In the genomic region with DNA sequence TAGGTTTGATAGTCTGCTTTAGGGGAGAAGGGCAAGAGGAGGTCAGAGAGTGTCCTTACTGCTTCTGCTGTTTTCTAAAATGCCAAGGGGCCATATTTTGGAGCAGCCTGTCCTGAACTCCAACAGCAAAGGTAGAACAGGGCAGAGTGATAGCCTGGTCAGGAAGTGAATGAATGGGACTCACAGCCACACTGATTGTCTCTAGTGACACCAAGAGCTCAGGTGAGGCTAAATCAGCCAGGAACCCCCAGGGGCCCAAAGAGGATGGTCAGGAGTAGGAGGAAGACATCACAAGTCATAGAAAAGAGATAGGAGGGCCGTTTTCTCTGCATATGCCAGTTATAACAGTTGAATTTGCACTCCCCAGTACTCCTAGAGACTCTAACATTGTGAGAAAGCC, we compare ENCODE assay signal across 9 cellular contexts.
DNase-seq lines count a peak whose midpoint lies in the region; ATAC-seq, FAIRE-seq and TF ChIP-seq lines count a peak whose summit lies in the region.
"Had no signal": no experiment of that assay in that cellular context is flagged by ENCODE, and none has a peak within 500 bp of the region (broad histone marks: within the 10 kb centered on the region; RNA-seq: fewer than 3 reads in every experiment).

No MANE protein-coding gene starts in this region.

- no peaks in the 10 kb centered on the region; the same call in 1 of the 2 replicates for H3K27me3 Mint-ChIP-seq in WTC11 (ENCODE audit: low read depth)

- FAIRE-seq in RCC 7860 (lab: Jason Lieb, UNC), result no peak

- H3K4me1 Mint-ChIP-seq in WTC11, result peaks cover 12% of the 10 kb centered on the region

- H3K36me3 Mint-ChIP-seq in WTC11, result no peaks in the 10 kb centered on the region

- no peak overlapping the region for H3K27ac Mint-ChIP-seq in WTC11

- peak; percentile 4 for ATAC-seq in GM19043 (IDR thresholded peaks at IDR 0.05; ENCODE audit: low read depth, unreplicated experiment)
- peak; percentile 27 for ATAC-seq in HG02759 (IDR thresholded peaks at IDR 0.05; ENCODE audit: unreplicated experiment)
- ATAC-seq in WTC11, result no peak

- H3K9me3 Mint-ChIP-seq in WTC11, result no peaks in the 10 kb centered on the region; the same call in 1 of the 2 replicates

- no peak overlapping the region for H3K4me3 Mint-ChIP-seq in WTC11

- CTCF ChIA-PET in WTC11 (lab: Charles Lee), result no interaction called here

- peaks cover 21% of the 10 kb centered on the region for H3K4me1 ChIP-seq in osteoblast (ENCODE audit: insufficient read depth, low read length)

- POLR2A ChIA-PET in WTC11 (lab: Charles Lee), result no interaction called here

- H3K27ac ChIP-seq in osteoblast (ENCODE audit: low read depth, low read length) (peak overlapping the region; percentile 87), WERI-Rb-1 (no peak overlapping the region)

- H3K9me3 ChIP-seq in osteoblast (ENCODE audit: low read depth, low read length) (no peaks in the 10 kb centered on the region), WERI-Rb-1 (ENCODE audit: severe bottlenecking) (no peaks in the 10 kb centered on the region)

- DNase-seq in RCC 7860 (ENCODE audit: low spot score) (peak; percentile 13), osteoblast (ENCODE audit: insufficient read length, low spot score, missing footprints) (no peak), WERI-Rb-1 (no peak), NCI-H526 (lab: John Stamatoyannopoulos, UW) (no peak), NCI-H1930 (lab: John Stamatoyannopoulos, UW) (no peak), WTC11 (ENCODE audit: low spot score) (no peak)
- DNase-seq: NCI-H524 treated with DMSO at 0.1 percent for 48 hours had no signal

- TF ChIP-seq CTCF in osteoblast (IDR thresholded peaks at IDR 0.05; ENCODE audit: extremely low read depth, low read depth, low read length) (no peak), WERI-Rb-1 (IDR thresholded peaks at IDR 0.05; ENCODE audit: low read depth, low read length) (no peak), WTC11 (IDR thresholded peaks at IDR 0.05) (no peak)

- no peaks in the 10 kb centered on the region for H3K79me2 ChIP-seq in osteoblast (ENCODE audit: insufficient read depth, low read length)

- H3K4me3 ChIP-seq in osteoblast (ENCODE audit: insufficient read depth, low read length), result no peak overlapping the region
- no peak overlapping the region for H3K4me3 ChIP-seq in WERI-Rb-1 (ENCODE audit: low read depth, low read length)

- no peaks in the 10 kb centered on the region for H4K20me1 ChIP-seq in osteoblast (ENCODE audit: insufficient read depth, low read length)

- peak overlapping the region; percentile 33 for H2AFZ ChIP-seq in osteoblast (ENCODE audit: low read length)

- H3K36me3 ChIP-seq in osteoblast (ENCODE audit: insufficient read depth, low read length) (no peaks in the 10 kb centered on the region), WERI-Rb-1 (no peaks in the 10 kb centered on the region)

- H3K4me2 ChIP-seq in osteoblast (ENCODE audit: insufficient read depth, low read length), result peak overlapping the region; percentile 48

- H3K27me3 ChIP-seq in osteoblast (ENCODE audit: insufficient read depth, low read length), result no peaks in the 10 kb centered on the region
- H3K27me3 ChIP-seq in WERI-Rb-1 (ENCODE audit: insufficient read depth, low read depth, severe bottlenecking), result no peaks in the 10 kb centered on the region

TF ChIP-seq in WTC11, 78 proteins besides CTCF, POLR2A, EP300 and RAD21:
- no peak for TF ChIP-seq MXD4 (CRISPR knock-in tag; IDR thresholded peaks at IDR 0.05; ENCODE audit: borderline replicate concordance)
- no peak for TF ChIP-seq TEAD1 (CRISPR knock-in tag; IDR thresholded peaks at IDR 0.05)
- TF ChIP-seq NFYB (CRISPR knock-in tag; conservative IDR thresholded peaks at IDR 0.05; ENCODE audit: low read depth), result no peak
- TF ChIP-seq, protein P1, sequence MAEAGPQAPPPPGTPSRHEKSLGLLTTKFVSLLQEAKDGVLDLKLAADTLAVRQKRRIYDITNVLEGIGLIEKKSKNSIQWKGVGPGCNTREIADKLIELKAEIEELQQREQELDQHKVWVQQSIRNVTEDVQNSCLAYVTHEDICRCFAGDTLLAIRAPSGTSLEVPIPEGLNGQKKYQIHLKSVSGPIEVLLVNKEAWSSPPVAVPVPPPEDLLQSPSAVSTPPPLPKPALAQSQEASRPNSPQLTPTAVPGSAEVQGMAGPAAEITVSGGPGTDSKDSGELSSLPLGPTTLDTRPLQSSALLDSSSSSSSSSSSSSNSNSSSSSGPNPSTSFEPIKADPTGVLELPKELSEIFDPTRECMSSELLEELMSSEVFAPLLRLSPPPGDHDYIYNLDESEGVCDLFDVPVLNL (CRISPR knock-in tag; IDR thresholded peaks at IDR 0.05; ENCODE audit: borderline replicate concordance, low read depth), result no peak
- no peak for TF ChIP-seq ZNF121 (CRISPR knock-in tag; IDR thresholded peaks at IDR 0.05)
